ENCODE assay signal across 19 cellular contexts in genomic region chr7:105285118-105285874, GRCh38.
DNase-seq lines count a peak whose midpoint lies in the region; ATAC-seq and TF ChIP-seq lines count a peak whose summit lies in the region.
"Had no signal": no experiment of that assay in that cellular context is flagged by ENCODE, and none has a peak within 500 bp of the region (broad histone marks: within the 10 kb centered on the region; RNA-seq: fewer than 3 reads in every experiment).

No MANE protein-coding gene starts in this region.

- intact Hi-C loops in natural killer cell (cut with micrococcal nuclease) = no loop called here
- intact Hi-C loops in head of caudate nucleus (cut with DNase I) = no loop called here

- H3K4me1 Mint-ChIP-seq in natural killer cell (peaks cover 50 to 62% of the 10 kb centered on the region in 2 donors), neural crest cell (peaks cover 25% of the 10 kb centered on the region)
- H3K4me1 Mint-ChIP-seq in natural killer cell treated with Interleukin-12 subunit alpha and Interleukin-12 subunit beta and Interleukin-15 and Interleukin-18, amount 100 ng/mL, for 72 hours (ENCODE audit: low read depth in 2 of 2) = peaks cover 38% of the 10 kb centered on the region in 2 donors

- ATAC-seq in natural killer cell (no peak), GM18868 (IDR thresholded peaks at IDR 0.05; ENCODE audit: unreplicated experiment) (no peak)
- no peak for ATAC-seq in natural killer cell treated with Interleukin-12 subunit alpha and Interleukin-12 subunit beta and Interleukin-15 and Interleukin-18, amount 100 ng/mL, for 72 hours
- ATAC-seq: CD8-positive, alpha-beta T cell; HepG2 had no signal

- H3K27me3 Mint-ChIP-seq in natural killer cell (ENCODE audit: low read depth in 2 of 2) (no peaks in the 10 kb centered on the region), neural crest cell (ENCODE audit: low read depth) (no peaks in the 10 kb centered on the region)
- H3K27me3 Mint-ChIP-seq in natural killer cell treated with Interleukin-12 subunit alpha and Interleukin-12 subunit beta and Interleukin-15 and Interleukin-18, amount 100 ng/mL, for 72 hours = no peaks in the 10 kb centered on the region

- H3K4me3 Mint-ChIP-seq in natural killer cell = no peak overlapping the region
- no peak overlapping the region for H3K4me3 Mint-ChIP-seq in natural killer cell treated with Interleukin-12 subunit alpha and Interleukin-12 subunit beta and Interleukin-15 and Interleukin-18, amount 100 ng/mL, for 72 hours
- no peak overlapping the region for H3K4me3 Mint-ChIP-seq in neural crest cell
- H3K4me3 Mint-ChIP-seq: CD8-positive, alpha-beta T cell had no signal

- H3K9me3 Mint-ChIP-seq in natural killer cell (no peaks in the 10 kb centered on the region), neural crest cell (no peaks in the 10 kb centered on the region)
- H3K9me3 Mint-ChIP-seq in natural killer cell treated with Interleukin-12 subunit alpha and Interleukin-12 subunit beta and Interleukin-15 and Interleukin-18, amount 100 ng/mL, for 72 hours = no peaks in the 10 kb centered on the region
- H3K9me3 Mint-ChIP-seq: CD8-positive, alpha-beta T cell had no signal

- H3K27ac Mint-ChIP-seq in natural killer cell (peak overlapping the region; percentile 45 to 54), neural crest cell (ENCODE audit: unreplicated experiment) (peak overlapping the region; percentile 89)
- no peak overlapping the region for H3K27ac Mint-ChIP-seq in natural killer cell treated with Interleukin-12 subunit alpha and Interleukin-12 subunit beta and Interleukin-15 and Interleukin-18, amount 100 ng/mL, for 72 hours
- H3K27ac Mint-ChIP-seq: CD8-positive, alpha-beta T cell had no signal

- H3K36me3 Mint-ChIP-seq in natural killer cell (no peaks in the 10 kb centered on the region), neural crest cell (ENCODE audit: low read depth) (peaks cover 2% of the 10 kb centered on the region)
- no peaks in the 10 kb centered on the region for H3K36me3 Mint-ChIP-seq in natural killer cell treated with Interleukin-12 subunit alpha and Interleukin-12 subunit beta and Interleukin-15 and Interleukin-18, amount 100 ng/mL, for 72 hours

- DNase-seq in natural killer cell (no peak), head of caudate nucleus (peak in 31 of 42 donors; percentile 16 to 81 (median 49)), neural crest cell (ENCODE audit: low read depth, low spot score) (no peak), kidney tubule cell (ENCODE audit: low spot score) (no peak), amniotic stem cell (lab: John Stamatoyannopoulos, UW) (no peak), islet precursor cell (no peak)
- no peak for DNase-seq in natural killer cell treated with Interleukin-12 subunit alpha and Interleukin-12 subunit beta and Interleukin-15 and Interleukin-18, amount 100 ng/mL, for 72 hours (ENCODE audit: low spot score)
- DNase-seq: 8988T; CD8-positive, alpha-beta T cell; DMS79; Karpas-422; MG63; NCI-H1092; NCI-H1694 treated with DMSO at 0.1 percent for 48 hours; NCI-H2107; NCI-H526 treated with DMSO at 0.1 percent for 48 hours; Right ventricle myocardium superior had no signal

- TF ChIP-seq CTCF in natural killer cell (IDR thresholded peaks at IDR 0.05) (no peak), neural crest cell (conservative IDR thresholded peaks at IDR 0.05) (no peak)

Comparison
In these comparisons a context has a peak if more than half of its experiments do, and no peak if none do; other contexts are left out.
1. H3K27ac Mint-ChIP-seq: peak in natural killer cell (2 of 2) and neural crest cell (single experiment); none in natural killer cell treated with Interleukin-12 subunit alpha and Interleukin-12 subunit beta and Interleukin-15 and Interleukin-18, amount 100 ng/mL, for 72 hours (0 of 2).
2. DNase-seq: peak in head of caudate nucleus (31 of 42); none in natural killer cell (single experiment), natural killer cell treated with Interleukin-12 subunit alpha and Interleukin-12 subunit beta and Interleukin-15 and Interleukin-18, amount 100 ng/mL, for 72 hours (single experiment), neural crest cell (single experiment), kidney tubule cell (single experiment), amniotic stem cell (single experiment) and islet precursor cell (single experiment).